9 cellular contexts compared by ENCODE assay signal in genomic region chr11:311008-311748, GRCh38. TPM values are rescaled to one million over a fixed set of nuclear protein-coding genes. Genes with fewer than 3 reads are reported as not detected.
DNase-seq lines count a peak whose midpoint lies in the region; ATAC-seq and TF ChIP-seq lines count a peak whose summit lies in the region.
"Not testable (repeated sequence)": the region's sequence is repeated elsewhere in the genome, so short reads cannot be mapped to it uniquely, and the experiment has no call there.
"Had no signal": no experiment of that assay in that cellular context is flagged by ENCODE, and none has a peak within 500 bp of the region (broad histone marks: within the 10 kb centered on the region; RNA-seq: fewer than 3 reads in every experiment).

No MANE protein-coding gene starts in this region.

- BruUV-seq in PC-3 (replicated peaks; lab: Mats Ljungman, UMichigan): not testable (repeated sequence)

- peak overlapping the region; percentile 31; the same call in 1 of the 2 replicates for H3K9ac ChIP-seq in ES-I3 (ENCODE audit: low read depth, low read length)
- H3K9ac ChIP-seq in PC-3 (ENCODE audit: low read length); endodermal cell (ENCODE audit: extremely low read depth, low read length, poor library complexity, severe bottlenecking): not testable (repeated sequence)

- not testable (repeated sequence) for H3K9me3 Mint-ChIP-seq in activated naive CD4-positive, alpha-beta T cell treated with anti-CD3 and anti-CD28 coated beads for 36 hours; endodermal cell

- not testable (repeated sequence) for H3K36me3 ChIP-seq in ES-I3 (ENCODE audit: insufficient read depth, low read length); PC-3 (ENCODE audit: low read depth, low read length); ovary; tibial nerve
- peaks cover 11% of the 10 kb centered on the region for H3K36me3 ChIP-seq in endodermal cell (ENCODE audit: control insufficient read depth, insufficient read depth, low read length)

- not testable (repeated sequence) for TF ChIP-seq CTCF in PC-3 (conservative IDR thresholded peaks at IDR 0.05; ENCODE audit: low read depth, low read length); endodermal cell (conservative IDR thresholded peaks at IDR 0.05); ovary (IDR thresholded peaks at IDR 0.05); tibial nerve (IDR thresholded peaks at IDR 0.05)

- H4K20me1 ChIP-seq in PC-3 (ENCODE audit: low read length): not testable (repeated sequence)

- peaks cover 21% of the 10 kb centered on the region for H3K4me1 Mint-ChIP-seq in activated naive CD4-positive, alpha-beta T cell treated with anti-CD3 and anti-CD28 coated beads for 36 hours (ENCODE audit: low read depth)
- H3K4me1 Mint-ChIP-seq in endodermal cell: peaks cover 42% of the 10 kb centered on the region

- not testable (repeated sequence) for DNase-seq in PC-3; activated naive CD4-positive, alpha-beta T cell treated with anti-CD3 and anti-CD28 coated beads for 36 hours; endodermal cell; left lobe of liver (ENCODE audit: low spot score); ovary; tibial nerve (ENCODE audit: low spot score in 2 of 2)

- H3K36me3 Mint-ChIP-seq in activated naive CD4-positive, alpha-beta T cell treated with anti-CD3 and anti-CD28 coated beads for 36 hours (ENCODE audit: low read depth): peaks cover 44% of the 10 kb centered on the region
- not testable (repeated sequence) for H3K36me3 Mint-ChIP-seq in endodermal cell (ENCODE audit: low read depth)

- CTCF ChIA-PET in PC-3 (lab: Charles Lee): not testable (repeated sequence)
- CTCF ChIA-PET in activated naive CD4-positive, alpha-beta T cell treated with anti-CD3 and anti-CD28 coated beads for 36 hours (lab: Charles Lee): interaction anchor here (1.4 to 1.7 kb wide), 2 partner anchors 43 to 44 kb away, joined by 3 to 8 read pairs; no protein-coding TSS in a partner anchor

- not testable (repeated sequence) for H3K9me2 ChIP-seq in PC-3 (replicated peaks; ENCODE audit: low read length)

- H3K4me3 ChIP-seq in PC-3 (ENCODE audit: low read length): not testable (repeated sequence)
- H3K4me3 ChIP-seq in endodermal cell (ENCODE audit: low read length) (peak overlapping the region; percentile 66), ovary (peak overlapping the region; percentile 37), tibial nerve (peak overlapping the region in 3 of 4 donors; percentile 29 to 47 (median 35))

- H3K27ac Mint-ChIP-seq in activated naive CD4-positive, alpha-beta T cell treated with anti-CD3 and anti-CD28 coated beads for 36 hours: peak overlapping the region; percentile 95
- H3K27ac Mint-ChIP-seq in endodermal cell: peak overlapping the region; percentile 80

- not testable (repeated sequence) for TF ChIP-seq POLR2A in ovary (IDR thresholded peaks at IDR 0.05); tibial nerve (IDR thresholded peaks at IDR 0.05)

- H3K4me3 Mint-ChIP-seq in activated naive CD4-positive, alpha-beta T cell treated with anti-CD3 and anti-CD28 coated beads for 36 hours: peak overlapping the region; percentile 93
- peak overlapping the region; percentile 64 for H3K4me3 Mint-ChIP-seq in endodermal cell

- POLR2A ChIA-PET in PC-3 (lab: Charles Lee; ENCODE audit: unreplicated experiment): not testable (repeated sequence)

- H3K4me1 ChIP-seq in ES-I3 (ENCODE audit: insufficient read depth, low read length) (peaks cover 38% of the 10 kb centered on the region), PC-3 (ENCODE audit: insufficient read depth, low read length) (peaks cover 12% of the 10 kb centered on the region), endodermal cell (ENCODE audit: control insufficient read depth, insufficient read depth, low read length) (peaks cover 13% of the 10 kb centered on the region), ovary (ENCODE audit: insufficient read depth) (peaks cover 19% of the 10 kb centered on the region), tibial nerve (peaks cover 0 to 65% (median 35%) of the 10 kb centered on the region in 4 donors)

- not testable (repeated sequence) for H3K27me3 ChIP-seq in PC-3 (ENCODE audit: low read length); endodermal cell (ENCODE audit: control insufficient read depth, insufficient read depth, low read length, poor library complexity, severe bottlenecking); ovary; tibial nerve

- not testable (repeated sequence) for H3K27me3 Mint-ChIP-seq in activated naive CD4-positive, alpha-beta T cell treated with anti-CD3 and anti-CD28 coated beads for 36 hours (ENCODE audit: low read depth); endodermal cell (ENCODE audit: insufficient read depth)

- WGBS in endodermal cell (ENCODE audit: insufficient coverage in 1 of 2, insufficient read length in 1 of 2), 2 experiments: 12% methylated on average over 5 of the region's 71 CpGs; no CpG with 5 or more reads in 1 of the 2 experiments
- 1 to 4% (median 3%) methylated on average over 10 to 18 of the region's 71 CpGs for WGBS in ovary, 3 donors
- WGBS in tibial nerve, 2 donors: 4% methylated on average over 5 to 9 of the region's 71 CpGs

- H2AFZ ChIP-seq in PC-3 (ENCODE audit: low read length): not testable (repeated sequence)

- H3F3A ChIP-seq in PC-3 (ENCODE audit: low read length, unreplicated experiment): not testable (repeated sequence)

- TF ChIP-seq EP300 in ovary (IDR thresholded peaks at IDR 0.05); tibial nerve (IDR thresholded peaks at IDR 0.05): not testable (repeated sequence)

- H3K4me2 ChIP-seq in PC-3 (ENCODE audit: low read length): peak overlapping the region; percentile 34; the same call in 1 of the 2 replicates

- H3K79me2 ChIP-seq in PC-3 (ENCODE audit: low read length): peaks cover 12% of the 10 kb centered on the region

- not testable (repeated sequence) for H3K9me3 ChIP-seq in ES-I3 (ENCODE audit: control insufficient read depth, insufficient read depth, low read length); PC-3 (ENCODE audit: low read length); endodermal cell (ENCODE audit: control insufficient read depth, low read length); ovary; tibial nerve

- peak; percentile 39 for ATAC-seq in HG02678 (IDR thresholded peaks at IDR 0.05; ENCODE audit: unreplicated experiment)
- ATAC-seq in PC-3: peak; percentile 29
- ATAC-seq in left lobe of liver: peak; percentile 60

- intact Hi-C loops in PC-3 (cut with micrococcal nuclease); ovary (cut with DNase I): not testable (repeated sequence)
- intact Hi-C loops in activated naive CD4-positive, alpha-beta T cell treated with anti-CD3 and anti-CD28 coated beads for 36 hours (cut with micrococcal nuclease): loop anchor here (10.0 kb wide), 1 partner anchor 484 kb away; the partner anchor contains the start of genes CEND1 and SLC25A22

- not testable (repeated sequence) for H3K27ac ChIP-seq in PC-3 (ENCODE audit: low read length); endodermal cell (ENCODE audit: low read depth, low read length)
- peak overlapping the region in 1 of 2 donors; percentile 88 for H3K27ac ChIP-seq in ovary
- H3K27ac ChIP-seq in tibial nerve: peak overlapping the region; percentile 66 to 92 (median 90)

RNA-seq across cellular contexts. Expression of gene IFITM1, which starts 2.7 kb away (rescaled TPM):
- total RNA-seq in PC-3 (2014; rRNA removed) (2.0 and 2.2 TPM in 2 replicates), endodermal cell (100 to 1,000 TPM; 211 to 558 TPM), left lobe of liver (29.2 TPM), ovary (100 to 1,000 TPM; 317 to 760 (median 496) TPM), tibial nerve (100 to 1,000 TPM; 216 to 431 (median 256) TPM)
- total RNA-seq in activated naive CD4-positive, alpha-beta T cell treated with anti-CD3 and anti-CD28 coated beads for 36 hours: 100 to 1,000 TPM; 359 to 378 TPM
- 244 TPM for polyA plus RNA-seq in endodermal cell (2013, experiment 1 of 2)
- 241 TPM for polyA plus RNA-seq in endodermal cell (2013, experiment 2 of 2)
- 100 to 1,000 TPM; 211 to 748 TPM for polyA plus RNA-seq in ovary

RNA-seq across cellular contexts. Expression of gene IFITM2, which starts 3.6 kb away (rescaled TPM):
- total RNA-seq in PC-3 (2014; rRNA removed) (36.3 and 49.0 TPM in 2 replicates), endodermal cell (100 to 1,000 TPM; 262 to 367 TPM), left lobe of liver (354 TPM), ovary (1,000 to 10,000 TPM in 1 of 7 donors, 100 to 1,000 TPM in 6; 207 to 1,149 (median 546) TPM), tibial nerve (100 to 1,000 TPM; 258 to 624 (median 292) TPM)
- 100 to 1,000 TPM; 760 to 802 TPM for total RNA-seq in activated naive CD4-positive, alpha-beta T cell treated with anti-CD3 and anti-CD28 coated beads for 36 hours
- 114 TPM for polyA plus RNA-seq in endodermal cell (2013, experiment 1 of 2)
- 152 TPM for polyA plus RNA-seq in endodermal cell (2013, experiment 2 of 2)
- polyA plus RNA-seq in ovary: 100 to 1,000 TPM; 306 to 616 TPM

RNA-seq across cellular contexts. Expression of gene IFITM3, which starts 9.5 kb away (rescaled TPM):
- total RNA-seq in PC-3 (2014; rRNA removed) (91.6 and 97.6 TPM in 2 replicates), endodermal cell (100 to 1,000 TPM; 257 to 389 TPM), left lobe of liver (488 TPM), ovary (1,000 to 10,000 TPM in 2 of 7 donors, 100 to 1,000 TPM in 5; 150 to 1,394 (median 665) TPM), tibial nerve (100 to 1,000 TPM; 258 to 816 (median 325) TPM)
- total RNA-seq in activated naive CD4-positive, alpha-beta T cell treated with anti-CD3 and anti-CD28 coated beads for 36 hours: 10 to 100 TPM; 54.5 to 56.6 TPM
- polyA plus RNA-seq in endodermal cell (2013, experiment 1 of 2): 186 TPM
- polyA plus RNA-seq in endodermal cell (2013, experiment 2 of 2): 187 TPM
- 1,000 to 10,000 TPM in 1 of 2 donors, 100 to 1,000 TPM in 1; 506 to 1,096 TPM for polyA plus RNA-seq in ovary

RNA-seq across cellular contexts. Expression of gene IFITM5, which starts 11.9 kb away (rescaled TPM):
- not detected in 2 replicates for total RNA-seq in PC-3 (2014; rRNA removed)
- total RNA-seq in activated naive CD4-positive, alpha-beta T cell treated with anti-CD3 and anti-CD28 coated beads for 36 hours: not detected
- total RNA-seq in endodermal cell: not detected
- not detected for polyA plus RNA-seq in endodermal cell (2013, experiment 1 of 2)
- polyA plus RNA-seq in endodermal cell (2013, experiment 2 of 2): not detected
- not detected for total RNA-seq in left lobe of liver
- not detected for total RNA-seq in ovary
- not detected for polyA plus RNA-seq in ovary
- total RNA-seq in tibial nerve: not detected
- total RNA-seq: subcutaneous adipose tissue had no signal

RNA-seq across cellular contexts. Expression of gene PGGHG, which starts 22.3 kb away (rescaled TPM):
- total RNA-seq in PC-3 (2014; rRNA removed) (10.6 and 12.4 TPM in 2 replicates), endodermal cell (100 to 1,000 TPM; 129 to 186 TPM), left lobe of liver (37.0 TPM), ovary (10 to 100 TPM in 4 of 7 donors, 1 to 10 TPM in 3; 3.3 to 21.3 (median 10.6) TPM), tibial nerve (100 to 1,000 TPM in 1 of 4 donors, 10 to 100 TPM in 3; 43.7 to 166 (median 55.6) TPM)
- 100 to 1,000 TPM in 1 of 2 experiments, 10 to 100 TPM in 1; 99.6 to 101 TPM for total RNA-seq in activated naive CD4-positive, alpha-beta T cell treated with anti-CD3 and anti-CD28 coated beads for 36 hours
- polyA plus RNA-seq in endodermal cell (2013, experiment 1 of 2): 36.7 TPM
- 31.3 TPM for polyA plus RNA-seq in endodermal cell (2013, experiment 2 of 2)
- polyA plus RNA-seq in ovary: 1 to 10 TPM in 1 of 2 donors, under 1 TPM in 1; 0.25 to 6.1 TPM
